1 cellular context compared by ENCODE assay signal in the genomic region with DNA sequence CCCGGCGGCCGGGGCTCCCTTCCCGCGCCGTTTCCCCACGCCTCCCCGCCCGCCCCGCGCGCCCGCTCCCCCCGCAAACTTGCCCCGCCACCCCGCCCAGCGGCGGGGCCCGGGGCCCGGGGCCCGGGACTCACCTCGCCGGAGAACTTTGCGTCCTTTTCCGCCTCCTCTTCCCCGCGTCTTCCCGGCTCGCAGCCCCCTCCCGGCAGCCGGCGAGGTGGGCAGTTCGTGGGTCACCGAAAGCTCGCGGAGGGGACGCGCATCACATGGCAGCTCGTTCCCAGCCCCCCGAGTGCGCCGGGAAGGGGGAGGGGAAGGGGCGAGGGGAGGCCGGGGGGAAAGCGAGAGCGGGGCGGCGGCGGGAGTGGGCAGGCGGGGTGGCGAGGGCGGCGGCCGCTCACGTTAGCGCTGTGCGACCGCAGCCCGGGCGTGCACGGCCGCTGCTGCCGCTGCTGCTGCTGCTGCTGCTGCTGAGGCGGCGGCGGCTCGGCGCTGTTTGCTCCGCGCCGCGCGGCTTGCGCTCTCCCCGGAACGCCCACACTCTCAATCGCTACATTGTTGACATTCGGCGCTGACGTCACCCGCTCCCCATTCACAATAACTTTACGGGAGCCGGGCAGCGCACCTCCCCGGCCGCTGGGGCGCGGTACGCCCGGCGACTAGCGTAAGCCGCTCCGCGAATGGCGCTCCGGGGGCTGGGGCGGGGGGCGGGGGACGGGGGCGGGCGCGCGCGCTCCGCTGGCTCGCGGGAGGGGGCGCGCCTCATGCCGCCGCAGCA.
A peak's percentile ranks its signal among the peaks of the same experiment; 100 is the strongest.
TF ChIP-seq lines count a peak whose summit lies in the region.

A gene (minus strand): TSS at position 498 of the 778 bp plus-strand sequence. CDS start 287,999 bp downstream, outside the sequence.

TF ChIP-seq in K562, 482 proteins besides CTCF, POLR2A, EP300 and RAD21 (continued from another document and continues in another):
- TF ChIP-seq, protein P1, sequence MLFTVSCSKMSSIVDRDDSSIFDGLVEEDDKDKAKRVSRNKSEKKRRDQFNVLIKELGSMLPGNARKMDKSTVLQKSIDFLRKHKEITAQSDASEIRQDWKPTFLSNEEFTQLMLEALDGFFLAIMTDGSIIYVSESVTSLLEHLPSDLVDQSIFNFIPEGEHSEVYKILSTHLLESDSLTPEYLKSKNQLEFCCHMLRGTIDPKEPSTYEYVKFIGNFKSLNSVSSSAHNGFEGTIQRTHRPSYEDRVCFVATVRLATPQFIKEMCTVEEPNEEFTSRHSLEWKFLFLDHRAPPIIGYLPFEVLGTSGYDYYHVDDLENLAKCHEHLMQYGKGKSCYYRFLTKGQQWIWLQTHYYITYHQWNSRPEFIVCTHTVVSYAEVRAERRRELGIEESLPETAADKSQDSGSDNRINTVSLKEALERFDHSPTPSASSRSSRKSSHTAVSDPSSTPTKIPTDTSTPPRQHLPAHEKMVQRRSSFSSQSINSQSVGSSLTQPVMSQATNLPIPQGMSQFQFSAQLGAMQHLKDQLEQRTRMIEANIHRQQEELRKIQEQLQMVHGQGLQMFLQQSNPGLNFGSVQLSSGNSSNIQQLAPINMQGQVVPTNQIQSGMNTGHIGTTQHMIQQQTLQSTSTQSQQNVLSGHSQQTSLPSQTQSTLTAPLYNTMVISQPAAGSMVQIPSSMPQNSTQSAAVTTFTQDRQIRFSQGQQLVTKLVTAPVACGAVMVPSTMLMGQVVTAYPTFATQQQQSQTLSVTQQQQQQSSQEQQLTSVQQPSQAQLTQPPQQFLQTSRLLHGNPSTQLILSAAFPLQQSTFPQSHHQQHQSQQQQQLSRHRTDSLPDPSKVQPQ (CRISPR knock-in tag; IDR thresholded peaks at IDR 0.05; ENCODE audit: borderline replicate concordance), result no peak
- peak; percentile 32; the same call in 1 of the 2 replicates for TF ChIP-seq SP1 (CRISPR knock-in tag; IDR thresholded peaks at IDR 0.05)
- no peak for TF ChIP-seq PHB2 (IDR thresholded peaks at IDR 0.05; ENCODE audit: low read depth)
- no peak for TF ChIP-seq GATAD2A (IDR thresholded peaks at IDR 0.05)
- TF ChIP-seq RUNX1 (IDR thresholded peaks at IDR 0.05; ENCODE audit: low read depth), result no peak
- no peak for TF ChIP-seq ETV5 (CRISPR knock-in tag; IDR thresholded peaks at IDR 0.05; ENCODE audit: low read depth)
- TF ChIP-seq, protein P2, sequence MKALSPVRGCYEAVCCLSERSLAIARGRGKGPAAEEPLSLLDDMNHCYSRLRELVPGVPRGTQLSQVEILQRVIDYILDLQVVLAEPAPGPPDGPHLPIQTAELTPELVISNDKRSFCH (CRISPR knock-in tag; IDR thresholded peaks at IDR 0.05), result no peak
- TF ChIP-seq, protein P2 (tag; IDR thresholded peaks at IDR 0.05), result no peak
- peak; percentile 86 for TF ChIP-seq EGR1 (conservative IDR thresholded peaks at IDR 0.05)
- no peak for TF ChIP-seq RAD51 (IDR thresholded peaks at IDR 0.05; ENCODE audit: borderline replicate concordance, low read depth)
- no peak for TF ChIP-seq TRIM28 (IDR thresholded peaks at IDR 0.05)
- peak; percentile 45 for TF ChIP-seq ATF1 (CRISPR knock-in tag; IDR thresholded peaks at IDR 0.05)
- peak; percentile 49; the same call in 1 of the 2 replicates for TF ChIP-seq ATF1 (tag; IDR thresholded peaks at IDR 0.05)
- no peak for TF ChIP-seq FOXJ2 (tag; IDR thresholded peaks at IDR 0.05)
- no peak for TF ChIP-seq GTF2A2 (tag; IDR thresholded peaks at IDR 0.05)
- no peak for TF ChIP-seq TFAM (CRISPR knock-in tag; conservative IDR thresholded peaks at IDR 0.05)
- no peak for TF ChIP-seq ZNF324 (CRISPR knock-in tag; IDR thresholded peaks at IDR 0.05)
- no peak for TF ChIP-seq ZNF224 (CRISPR knock-in tag; IDR thresholded peaks at IDR 0.05)
- TF ChIP-seq NBN (IDR thresholded peaks at IDR 0.05; ENCODE audit: low read depth), result no peak
- no peak for TF ChIP-seq NR2F6 (CRISPR knock-in tag; IDR thresholded peaks at IDR 0.05)
- TF ChIP-seq, protein P3, sequence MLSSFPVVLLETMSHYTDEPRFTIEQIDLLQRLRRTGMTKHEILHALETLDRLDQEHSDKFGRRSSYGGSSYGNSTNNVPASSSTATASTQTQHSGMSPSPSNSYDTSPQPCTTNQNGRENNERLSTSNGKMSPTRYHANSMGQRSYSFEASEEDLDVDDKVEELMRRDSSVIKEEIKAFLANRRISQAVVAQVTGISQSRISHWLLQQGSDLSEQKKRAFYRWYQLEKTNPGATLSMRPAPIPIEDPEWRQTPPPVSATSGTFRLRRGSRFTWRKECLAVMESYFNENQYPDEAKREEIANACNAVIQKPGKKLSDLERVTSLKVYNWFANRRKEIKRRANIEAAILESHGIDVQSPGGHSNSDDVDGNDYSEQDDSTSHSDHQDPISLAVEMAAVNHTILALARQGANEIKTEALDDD (IDR thresholded peaks at IDR 0.05), result no peak
- TF ChIP-seq SMARCA5 (IDR thresholded peaks at IDR 0.05), result no peak
- no peak for TF ChIP-seq HCFC1 (IDR thresholded peaks at IDR 0.05; ENCODE audit: low read depth, low read length)
- TF ChIP-seq, protein P4, sequence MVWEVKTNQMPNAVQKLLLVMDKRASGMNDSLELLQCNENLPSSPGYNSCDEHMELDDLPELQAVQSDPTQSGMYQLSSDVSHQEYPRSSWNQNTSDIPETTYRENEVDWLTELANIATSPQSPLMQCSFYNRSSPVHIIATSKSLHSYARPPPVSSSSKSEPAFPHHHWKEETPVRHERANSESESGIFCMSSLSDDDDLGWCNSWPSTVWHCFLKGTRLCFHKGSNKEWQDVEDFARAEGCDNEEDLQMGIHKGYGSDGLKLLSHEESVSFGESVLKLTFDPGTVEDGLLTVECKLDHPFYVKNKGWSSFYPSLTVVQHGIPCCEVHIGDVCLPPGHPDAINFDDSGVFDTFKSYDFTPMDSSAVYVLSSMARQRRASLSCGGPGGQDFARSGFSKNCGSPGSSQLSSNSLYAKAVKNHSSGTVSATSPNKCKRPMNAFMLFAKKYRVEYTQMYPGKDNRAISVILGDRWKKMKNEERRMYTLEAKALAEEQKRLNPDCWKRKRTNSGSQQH (CRISPR knock-in tag; IDR thresholded peaks at IDR 0.05), result no peak
- TF ChIP-seq, protein P5, sequence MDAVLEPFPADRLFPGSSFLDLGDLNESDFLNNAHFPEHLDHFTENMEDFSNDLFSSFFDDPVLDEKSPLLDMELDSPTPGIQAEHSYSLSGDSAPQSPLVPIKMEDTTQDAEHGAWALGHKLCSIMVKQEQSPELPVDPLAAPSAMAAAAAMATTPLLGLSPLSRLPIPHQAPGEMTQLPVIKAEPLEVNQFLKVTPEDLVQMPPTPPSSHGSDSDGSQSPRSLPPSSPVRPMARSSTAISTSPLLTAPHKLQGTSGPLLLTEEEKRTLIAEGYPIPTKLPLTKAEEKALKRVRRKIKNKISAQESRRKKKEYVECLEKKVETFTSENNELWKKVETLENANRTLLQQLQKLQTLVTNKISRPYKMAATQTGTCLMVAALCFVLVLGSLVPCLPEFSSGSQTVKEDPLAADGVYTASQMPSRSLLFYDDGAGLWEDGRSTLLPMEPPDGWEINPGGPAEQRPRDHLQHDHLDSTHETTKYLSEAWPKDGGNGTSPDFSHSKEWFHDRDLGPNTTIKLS (IDR thresholded peaks at IDR 0.05; ENCODE audit: borderline replicate concordance, low read depth), result no peak
- no peak for TF ChIP-seq MTA1 (IDR thresholded peaks at IDR 0.05; ENCODE audit: borderline replicate concordance)
- no peak for TF ChIP-seq POLR2H (tag; IDR thresholded peaks at IDR 0.05; ENCODE audit: low read depth)
- no peak for TF ChIP-seq ZBED1 (IDR thresholded peaks at IDR 0.05)
- no peak for TF ChIP-seq MIER1 (IDR thresholded peaks at IDR 0.05; ENCODE audit: low read depth)
- peak in 1 of 2 experiments; percentile 79; a peak in 1 of 4 replicates for TF ChIP-seq TEAD1 (CRISPR knock-in tag; IDR thresholded peaks at IDR 0.05)
- TF ChIP-seq FOS (IDR thresholded peaks at IDR 0.05; ENCODE audit: extremely low read depth, insufficient read length), result no peak
- TF ChIP-seq, protein P6, sequence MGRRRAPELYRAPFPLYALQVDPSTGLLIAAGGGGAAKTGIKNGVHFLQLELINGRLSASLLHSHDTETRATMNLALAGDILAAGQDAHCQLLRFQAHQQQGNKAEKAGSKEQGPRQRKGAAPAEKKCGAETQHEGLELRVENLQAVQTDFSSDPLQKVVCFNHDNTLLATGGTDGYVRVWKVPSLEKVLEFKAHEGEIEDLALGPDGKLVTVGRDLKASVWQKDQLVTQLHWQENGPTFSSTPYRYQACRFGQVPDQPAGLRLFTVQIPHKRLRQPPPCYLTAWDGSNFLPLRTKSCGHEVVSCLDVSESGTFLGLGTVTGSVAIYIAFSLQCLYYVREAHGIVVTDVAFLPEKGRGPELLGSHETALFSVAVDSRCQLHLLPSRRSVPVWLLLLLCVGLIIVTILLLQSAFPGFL (CRISPR knock-in tag; IDR thresholded peaks at IDR 0.05), result no peak
- TF ChIP-seq CCNT2 (IDR thresholded peaks at IDR 0.05; ENCODE audit: borderline replicate concordance, extremely low read depth, insufficient read length, low read depth, low read length), result peak; percentile 61
- no peak for TF ChIP-seq MYC (IDR thresholded peaks at IDR 0.05; ENCODE audit: low read depth, low read length)
- TF ChIP-seq MYC (CRISPR knock-in tag; IDR thresholded peaks at IDR 0.05; ENCODE audit: borderline replicate concordance, low read depth), result no peak
- no peak for TF ChIP-seq LEF1 (IDR thresholded peaks at IDR 0.05)
- TF ChIP-seq BRD4 (IDR thresholded peaks at IDR 0.05), result no peak
- TF ChIP-seq NUFIP1 (IDR thresholded peaks at IDR 0.05; ENCODE audit: partially characterized antibody), result no peak
- TF ChIP-seq, protein P7, sequence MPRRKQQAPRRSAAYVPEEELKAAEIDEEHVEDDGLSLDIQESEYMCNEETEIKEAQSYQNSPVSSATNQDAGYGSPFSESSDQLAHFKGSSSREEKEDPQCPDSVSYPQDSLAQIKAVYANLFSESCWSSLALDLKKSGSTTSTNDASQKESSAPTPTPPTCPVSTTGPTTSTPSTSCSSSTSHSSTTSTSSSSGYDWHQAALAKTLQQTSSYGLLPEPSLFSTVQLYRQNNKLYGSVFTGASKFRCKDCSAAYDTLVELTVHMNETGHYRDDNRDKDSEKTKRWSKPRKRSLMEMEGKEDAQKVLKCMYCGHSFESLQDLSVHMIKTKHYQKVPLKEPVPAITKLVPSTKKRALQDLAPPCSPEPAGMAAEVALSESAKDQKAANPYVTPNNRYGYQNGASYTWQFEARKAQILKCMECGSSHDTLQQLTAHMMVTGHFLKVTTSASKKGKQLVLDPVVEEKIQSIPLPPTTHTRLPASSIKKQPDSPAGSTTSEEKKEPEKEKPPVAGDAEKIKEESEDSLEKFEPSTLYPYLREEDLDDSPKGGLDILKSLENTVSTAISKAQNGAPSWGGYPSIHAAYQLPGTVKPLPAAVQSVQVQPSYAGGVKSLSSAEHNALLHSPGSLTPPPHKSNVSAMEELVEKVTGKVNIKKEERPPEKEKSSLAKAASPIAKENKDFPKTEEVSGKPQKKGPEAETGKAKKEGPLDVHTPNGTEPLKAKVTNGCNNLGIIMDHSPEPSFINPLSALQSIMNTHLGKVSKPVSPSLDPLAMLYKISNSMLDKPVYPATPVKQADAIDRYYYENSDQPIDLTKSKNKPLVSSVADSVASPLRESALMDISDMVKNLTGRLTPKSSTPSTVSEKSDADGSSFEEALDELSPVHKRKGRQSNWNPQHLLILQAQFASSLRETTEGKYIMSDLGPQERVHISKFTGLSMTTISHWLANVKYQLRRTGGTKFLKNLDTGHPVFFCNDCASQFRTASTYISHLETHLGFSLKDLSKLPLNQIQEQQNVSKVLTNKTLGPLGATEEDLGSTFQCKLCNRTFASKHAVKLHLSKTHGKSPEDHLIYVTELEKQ (CRISPR knock-in tag; IDR thresholded peaks at IDR 0.05), result no peak
- peak; percentile 33; the same call in 1 of the 2 replicates for TF ChIP-seq ESRRA (IDR thresholded peaks at IDR 0.05; ENCODE audit: borderline replicate concordance, low read depth)
- no peak for TF ChIP-seq POLR3A (IDR thresholded peaks at IDR 0.05; ENCODE audit: borderline replicate concordance, extremely low read depth, insufficient read depth, insufficient read length)
- TF ChIP-seq, protein P8, sequence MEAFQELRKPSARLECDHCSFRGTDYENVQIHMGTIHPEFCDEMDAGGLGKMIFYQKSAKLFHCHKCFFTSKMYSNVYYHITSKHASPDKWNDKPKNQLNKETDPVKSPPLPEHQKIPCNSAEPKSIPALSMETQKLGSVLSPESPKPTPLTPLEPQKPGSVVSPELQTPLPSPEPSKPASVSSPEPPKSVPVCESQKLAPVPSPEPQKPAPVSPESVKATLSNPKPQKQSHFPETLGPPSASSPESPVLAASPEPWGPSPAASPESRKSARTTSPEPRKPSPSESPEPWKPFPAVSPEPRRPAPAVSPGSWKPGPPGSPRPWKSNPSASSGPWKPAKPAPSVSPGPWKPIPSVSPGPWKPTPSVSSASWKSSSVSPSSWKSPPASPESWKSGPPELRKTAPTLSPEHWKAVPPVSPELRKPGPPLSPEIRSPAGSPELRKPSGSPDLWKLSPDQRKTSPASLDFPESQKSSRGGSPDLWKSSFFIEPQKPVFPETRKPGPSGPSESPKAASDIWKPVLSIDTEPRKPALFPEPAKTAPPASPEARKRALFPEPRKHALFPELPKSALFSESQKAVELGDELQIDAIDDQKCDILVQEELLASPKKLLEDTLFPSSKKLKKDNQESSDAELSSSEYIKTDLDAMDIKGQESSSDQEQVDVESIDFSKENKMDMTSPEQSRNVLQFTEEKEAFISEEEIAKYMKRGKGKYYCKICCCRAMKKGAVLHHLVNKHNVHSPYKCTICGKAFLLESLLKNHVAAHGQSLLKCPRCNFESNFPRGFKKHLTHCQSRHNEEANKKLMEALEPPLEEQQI (IDR thresholded peaks at IDR 0.05), result no peak
